In genomic region chr13:26474286-26474685, GRCh38 we compare ENCODE assay signal across 2 cellular contexts.
TF ChIP-seq lines count a peak whose summit lies in the region.

No MANE protein-coding gene starts in this region.

TF ChIP-seq in H1, 55 proteins besides CTCF, POLR2A, EP300 and RAD21:
- TF ChIP-seq SIRT6 (IDR thresholded peaks at IDR 0.05; ENCODE audit: low read length) (no peak), ATF2 (IDR thresholded peaks at IDR 0.05; ENCODE audit: low read length) (no peak), YY1 (IDR thresholded peaks at IDR 0.05; ENCODE audit: low read depth, low read length) (no peak), E2F6 (IDR thresholded peaks at IDR 0.05) (no peak), RFX5 (IDR thresholded peaks at IDR 0.05; ENCODE audit: borderline replicate concordance, low read depth, low read length) (no peak), RBBP5 (IDR thresholded peaks at IDR 0.05; ENCODE audit: borderline replicate concordance, low read depth, low read length) (no peak), TAF7 (optimal IDR thresholded peaks at IDR 0.05; ENCODE audit: borderline replicate concordance, low read depth, low read length) (no peak), SP4 (IDR thresholded peaks at IDR 0.05; ENCODE audit: low read length) (no peak), MAX (IDR thresholded peaks at IDR 0.05) (no peak), ASH2L (IDR thresholded peaks at IDR 0.05; ENCODE audit: low read length) (no peak)

TF ChIP-seq in HEK293T, 16 proteins besides CTCF, POLR2A, EP300 and RAD21:
- TF ChIP-seq L3MBTL2 (conservative IDR thresholded peaks at IDR 0.05) (no peak), SP1 (IDR thresholded peaks at IDR 0.05) (no peak), FOXM1 (IDR thresholded peaks at IDR 0.05; ENCODE audit: borderline replicate concordance) (no peak), CTBP1 (IDR thresholded peaks at IDR 0.05; ENCODE audit: borderline replicate concordance) (no peak), ARNT (IDR thresholded peaks at IDR 0.05) (no peak), ZNF384 (IDR thresholded peaks at IDR 0.05) (no peak), ELF4 (IDR thresholded peaks at IDR 0.05) (no peak), LEF1 (IDR thresholded peaks at IDR 0.05; ENCODE audit: borderline replicate concordance) (no peak)
